7 cellular contexts compared by ENCODE assay signal in genomic region chr14:75051556-75051899, GRCh38. TPM values are rescaled to one million over a fixed set of nuclear protein-coding genes. Genes with fewer than 3 reads are reported as not detected.
DNase-seq lines count a peak whose midpoint lies in the region; ATAC-seq and TF ChIP-seq lines count a peak whose summit lies in the region.

No MANE protein-coding gene starts in this region.

- peaks cover 86% of the 10 kb centered on the region for H3K4me1 Mint-ChIP-seq in HFFc6 (ENCODE audit: low read depth)
- peaks cover 71% of the 10 kb centered on the region for H3K4me1 Mint-ChIP-seq in activated CD4-positive, alpha-beta memory T cell treated with anti-CD3 and anti-CD28 coated beads, Interleukin-2, amount 10 ng/mL, durations not matched to agents 7 days and 5 days
- H3K4me1 Mint-ChIP-seq in stimulated activated naive B cell treated with anti-CD40 and anti-IgM and Interleukin-4, amounts not matched to agents 10 μg/mL and 1 μg/mL and 100 μg/mL, for 72 hours = peaks cover 11 to 21% of the 10 kb centered on the region in 2 donors

- no peak overlapping the region for H3K9ac ChIP-seq in iPS-15b (ENCODE audit: low read depth, low read length)

- no peak for DNase-seq in HFFc6
- no peak for DNase-seq in activated CD4-positive, alpha-beta memory T cell treated with anti-CD3 and anti-CD28 coated beads, Interleukin-2, amount 10 ng/mL, durations not matched to agents 7 days and 5 days
- DNase-seq in stimulated activated naive B cell treated with anti-CD40 and anti-IgM and Interleukin-4, amounts not matched to agents 10 μg/mL and 1 μg/mL and 100 μg/mL, for 72 hours = no peak
- no peak for DNase-seq in GM03348 (ENCODE audit: low spot score)
- no peak for DNase-seq in AG08396 (ENCODE audit: low spot score)
- no peak for DNase-seq in midbrain (lab: John Stamatoyannopoulos, UW)

- no peaks in the 10 kb centered on the region for H3K27me3 ChIP-seq in iPS-15b (ENCODE audit: control insufficient read depth, insufficient read depth, low read length)

- peak overlapping the region; percentile 89 for H3K4me3 Mint-ChIP-seq in HFFc6
- H3K4me3 Mint-ChIP-seq in activated CD4-positive, alpha-beta memory T cell treated with anti-CD3 and anti-CD28 coated beads, Interleukin-2, amount 10 ng/mL, durations not matched to agents 7 days and 5 days = peak overlapping the region; percentile 84
- peak overlapping the region; percentile 92 to 94 for H3K4me3 Mint-ChIP-seq in stimulated activated naive B cell treated with anti-CD40 and anti-IgM and Interleukin-4, amounts not matched to agents 10 μg/mL and 1 μg/mL and 100 μg/mL, for 72 hours

- H3K4me1 ChIP-seq in iPS-15b (ENCODE audit: control insufficient read depth, insufficient read depth, low read length) = no peaks in the 10 kb centered on the region

- H3K36me3 ChIP-seq in iPS-15b (ENCODE audit: control insufficient read depth, insufficient read depth, low read length) = no peaks in the 10 kb centered on the region

- CTCF ChIA-PET in activated CD4-positive, alpha-beta memory T cell treated with anti-CD3 and anti-CD28 coated beads, Interleukin-2, amount 10 ng/mL, durations not matched to agents 7 days and 5 days (lab: Charles Lee) = interaction anchor here (0.6 to 2.2 kb wide), 5 partner anchors 12 to 209 kb away, joined by 5 to 13 read pairs (median 6); partner anchors contain the start of genes ACYP1 and ZC2HC1C

- H3K4me3 ChIP-seq in iPS-15b (ENCODE audit: low read depth, low read length) = peak overlapping the region; percentile 59

- POLR2A ChIA-PET in activated CD4-positive, alpha-beta memory T cell treated with anti-CD3 and anti-CD28 coated beads, Interleukin-2, amount 10 ng/mL, durations not matched to agents 7 days and 5 days (lab: Charles Lee) = interaction anchor here (1.1 to 2.6 kb wide), 3 partner anchors 13 to 75 kb away, joined by 3 to 18 read pairs (median 7); partner anchors contain the start of genes ACYP1, NEK9 and ZC2HC1C

- peaks cover 24% of the 10 kb centered on the region for H3K36me3 Mint-ChIP-seq in HFFc6 (ENCODE audit: low read depth)
- peaks cover 61% of the 10 kb centered on the region for H3K36me3 Mint-ChIP-seq in activated CD4-positive, alpha-beta memory T cell treated with anti-CD3 and anti-CD28 coated beads, Interleukin-2, amount 10 ng/mL, durations not matched to agents 7 days and 5 days (ENCODE audit: low read depth)
- H3K36me3 Mint-ChIP-seq in stimulated activated naive B cell treated with anti-CD40 and anti-IgM and Interleukin-4, amounts not matched to agents 10 μg/mL and 1 μg/mL and 100 μg/mL, for 72 hours = peaks cover 12 to 39% of the 10 kb centered on the region in 2 donors

- no peak for TF ChIP-seq CTCF in HFFc6 (IDR thresholded peaks at IDR 0.05)

- H3K27me3 Mint-ChIP-seq in HFFc6 (ENCODE audit: insufficient read depth) = peaks cover 3% of the 10 kb centered on the region
- no peaks in the 10 kb centered on the region for H3K27me3 Mint-ChIP-seq in activated CD4-positive, alpha-beta memory T cell treated with anti-CD3 and anti-CD28 coated beads, Interleukin-2, amount 10 ng/mL, durations not matched to agents 7 days and 5 days
- H3K27me3 Mint-ChIP-seq in stimulated activated naive B cell treated with anti-CD40 and anti-IgM and Interleukin-4, amounts not matched to agents 10 μg/mL and 1 μg/mL and 100 μg/mL, for 72 hours = no peaks in the 10 kb centered on the region

- H3K9me3 Mint-ChIP-seq in HFFc6 = no peaks in the 10 kb centered on the region
- no peaks in the 10 kb centered on the region for H3K9me3 Mint-ChIP-seq in activated CD4-positive, alpha-beta memory T cell treated with anti-CD3 and anti-CD28 coated beads, Interleukin-2, amount 10 ng/mL, durations not matched to agents 7 days and 5 days
- H3K9me3 Mint-ChIP-seq in stimulated activated naive B cell treated with anti-CD40 and anti-IgM and Interleukin-4, amounts not matched to agents 10 μg/mL and 1 μg/mL and 100 μg/mL, for 72 hours = no peaks in the 10 kb centered on the region

- ATAC-seq in stimulated activated naive B cell treated with anti-CD40 and anti-IgM and Interleukin-4, amounts not matched to agents 10 μg/mL and 1 μg/mL and 100 μg/mL, for 72 hours (replicated peaks) = peak in 1 of 2 donors; percentile 46

- H3K27ac Mint-ChIP-seq in HFFc6 = peak overlapping the region; percentile 89
- H3K27ac Mint-ChIP-seq in activated CD4-positive, alpha-beta memory T cell treated with anti-CD3 and anti-CD28 coated beads, Interleukin-2, amount 10 ng/mL, durations not matched to agents 7 days and 5 days = peak overlapping the region; percentile 73
- H3K27ac Mint-ChIP-seq in stimulated activated naive B cell treated with anti-CD40 and anti-IgM and Interleukin-4, amounts not matched to agents 10 μg/mL and 1 μg/mL and 100 μg/mL, for 72 hours = peak overlapping the region; percentile 96

- H3K9me3 ChIP-seq in iPS-15b (ENCODE audit: control insufficient read depth, insufficient read depth, low read length) = no peaks in the 10 kb centered on the region

RNA-seq across cellular contexts. Expression of gene MLH3, which starts 0.3 kb away (rescaled TPM):
- 10 to 100 TPM in 1 of 6 experiments, 1 to 10 TPM in 5; 5.4 to 11.6 (median 7.6) TPM for total RNA-seq in HFFc6 (2021; fragmentation: NEBNext Ultra II Directional; extraction: Animal tissue kit (Norgen Biotek cat#: 25700))
- 10 to 100 TPM; 16.0 to 16.6 TPM for total RNA-seq in activated CD4-positive, alpha-beta memory T cell treated with anti-CD3 and anti-CD28 coated beads, Interleukin-2, amount 10 ng/mL, durations not matched to agents 7 days and 5 days

RNA-seq across cellular contexts. Expression of gene ACYP1, which starts 12.3 kb away (rescaled TPM):
- total RNA-seq in HFFc6 (2021; fragmentation: NEBNext Ultra II Directional; extraction: Animal tissue kit (Norgen Biotek cat#: 25700)) = 10 to 100 TPM in 4 of 6 experiments, 1 to 10 TPM in 2; 5.9 to 14.9 (median 11.7) TPM
- total RNA-seq in activated CD4-positive, alpha-beta memory T cell treated with anti-CD3 and anti-CD28 coated beads, Interleukin-2, amount 10 ng/mL, durations not matched to agents 7 days and 5 days = 10 to 100 TPM; 52.7 to 53.8 TPM

RNA-seq across cellular contexts. Expression of gene ZC2HC1C, which starts 17.9 kb away (rescaled TPM):
- 1 to 10 TPM in 3 of 6 experiments, under 1 TPM in 3; 0.43 to 1.4 (median 1.1) TPM for total RNA-seq in HFFc6 (2021; fragmentation: NEBNext Ultra II Directional; extraction: Animal tissue kit (Norgen Biotek cat#: 25700))
- 1 to 10 TPM; 2.0 to 2.4 TPM for total RNA-seq in activated CD4-positive, alpha-beta memory T cell treated with anti-CD3 and anti-CD28 coated beads, Interleukin-2, amount 10 ng/mL, durations not matched to agents 7 days and 5 days

RNA-seq across cellular contexts. Expression of gene EIF2B2, which starts 48.8 kb away (rescaled TPM):
- total RNA-seq in HFFc6 (2021; fragmentation: NEBNext Ultra II Directional; extraction: Animal tissue kit (Norgen Biotek cat#: 25700)) = 10 to 100 TPM; 55.5 to 66.1 (median 59.0) TPM
- total RNA-seq in activated CD4-positive, alpha-beta memory T cell treated with anti-CD3 and anti-CD28 coated beads, Interleukin-2, amount 10 ng/mL, durations not matched to agents 7 days and 5 days = 10 to 100 TPM; 63.7 to 64.0 TPM
